In genomic region chr21:38798481-38798882, GRCh38 we compare ENCODE assay signal across 10 cellular contexts. TPM values are rescaled to one million over a fixed set of nuclear protein-coding genes. Genes with fewer than 3 reads are reported as not detected.
DNase-seq lines count a peak whose midpoint lies in the region; ATAC-seq and TF ChIP-seq lines count a peak whose summit lies in the region.
"Had no signal": no experiment of that assay in that cellular context is flagged by ENCODE, and none has a peak within 500 bp of the region (broad histone marks: within the 10 kb centered on the region; RNA-seq: fewer than 3 reads in every experiment).

No MANE protein-coding gene starts in this region.

- DNase-seq in activated naive CD4-positive, alpha-beta T cell treated with anti-CD3 and anti-CD28 coated beads, Interleukin-2, amount 50 U/mL, for 72 hours (ENCODE audit: low spot score in 2 of 2), result peak in 1 of 2 donors; percentile 22
- no peak for DNase-seq in activated naive CD4-positive, alpha-beta T cell treated with Interleukin-2 at 50 U/mL for 16 hours
- peak; percentile 58 for DNase-seq in MG63
- peak; percentile 92 for DNase-seq in mammary epithelial cell
- no peak for DNase-seq in GM10248 (ENCODE audit: extremely low spot score)
- DNase-seq: central memory CD4-positive, alpha-beta T cell; NCI-H524 treated with DMSO at 0.1 percent for 48 hours had no signal

- peak overlapping the region; percentile 64 for H3K4me2 ChIP-seq in mammary epithelial cell (ENCODE audit: insufficient read depth, low read depth, low read length)

- H4K20me1 ChIP-seq in mammary epithelial cell (ENCODE audit: insufficient read depth, low read length), result no peaks in the 10 kb centered on the region

- H3K27me3 Mint-ChIP-seq in stimulated activated memory B cell treated with anti-CD40 and anti-IgM and Interleukin-4, amounts not matched to agents 10 μg/mL and 1 μg/mL and 100 μg/mL, for 72 hours, result peaks cover 77% of the 10 kb centered on the region

- no peaks in the 10 kb centered on the region for H3K27me3 ChIP-seq in MG63
- no peaks in the 10 kb centered on the region for H3K27me3 ChIP-seq in mammary epithelial cell (ENCODE audit: insufficient read depth, low read length)

- 20% methylated on average over 7 of the region's 7 CpGs for WGBS in mammary epithelial cell (ENCODE audit: low coverage, missing lambda C conversion rate)

- POLR2A ChIA-PET in GM10248 (lab: Yijun Ruan, JAX), result no interaction called here

- H3K36me3 ChIP-seq in MG63 (no peaks in the 10 kb centered on the region), mammary epithelial cell (ENCODE audit: insufficient read depth, low read length) (no peaks in the 10 kb centered on the region)

- no TSS peak for BruUV-seq in mammary epithelial cell (replicated peaks; lab: Mats Ljungman, UMichigan)

- dilution Hi-C loops in mammary epithelial cell (cut with HindIII; ENCODE audit: low sequenced_read_pairs), result no loop called here

- no peaks in the 10 kb centered on the region for H3K9me3 Mint-ChIP-seq in activated naive CD4-positive, alpha-beta T cell treated with anti-CD3 and anti-CD28 coated beads, Interleukin-2, amount 50 U/mL, for 72 hours
- H3K9me3 Mint-ChIP-seq in stimulated activated memory B cell treated with anti-CD40 and anti-IgM and Interleukin-4, amounts not matched to agents 10 μg/mL and 1 μg/mL and 100 μg/mL, for 72 hours, result no peaks in the 10 kb centered on the region

- H3K4me1 Mint-ChIP-seq in stimulated activated memory B cell treated with anti-CD40 and anti-IgM and Interleukin-4, amounts not matched to agents 10 μg/mL and 1 μg/mL and 100 μg/mL, for 72 hours, result peaks cover 5% of the 10 kb centered on the region

- CTCF ChIA-PET in mammary epithelial cell (lab: Charles Lee; ENCODE audit: low non-redundant PET), result interaction anchor here (0.8 kb wide), 1 partner anchor 9 kb away, joined by 3 read pairs; no protein-coding TSS in a partner anchor
- CTCF ChIA-PET in GM10248 (lab: Yijun Ruan, JAX), result interaction anchor here (1.2 kb wide), 1 partner anchor 9 kb away, joined by 4 read pairs; no protein-coding TSS in a partner anchor

- in situ Hi-C loops in mammary epithelial cell (cut with MboI; ENCODE audit: low sequenced_read_pairs in 2 of 2), result no loop called here

- peak overlapping the region; percentile 55 for H2AFZ ChIP-seq in mammary epithelial cell (ENCODE audit: low read depth, low read length)

- no peak overlapping the region for H3K4me3 Mint-ChIP-seq in stimulated activated memory B cell treated with anti-CD40 and anti-IgM and Interleukin-4, amounts not matched to agents 10 μg/mL and 1 μg/mL and 100 μg/mL, for 72 hours

- H3K9ac ChIP-seq in mammary epithelial cell (ENCODE audit: insufficient read depth, low read length), result no peak overlapping the region

- peaks cover 44% of the 10 kb centered on the region for H3K4me1 ChIP-seq in mammary epithelial cell (ENCODE audit: insufficient read depth, low read length)

- peak in 1 of 2 donors; percentile 13 for TF ChIP-seq CTCF in mammary epithelial cell (conservative IDR thresholded peaks at IDR 0.05 in 1 of 2, IDR thresholded peaks at IDR 0.05 in 1 of 2; ENCODE audit: extremely low read depth in 1 of 2, insufficient read depth in 1 of 2, low read depth in 1 of 2, low read length in 2 of 2)
- TF ChIP-seq CTCF in GM10248 (IDR thresholded peaks at IDR 0.05; ENCODE audit: control extremely low read depth, extremely low read depth, low read depth, missing control alignments), result no peak

- peak overlapping the region in 1 of 2 donors; percentile 23 for H3K27ac Mint-ChIP-seq in activated naive CD4-positive, alpha-beta T cell treated with anti-CD3 and anti-CD28 coated beads, Interleukin-2, amount 50 U/mL, for 72 hours
- no peak overlapping the region for H3K27ac Mint-ChIP-seq in stimulated activated memory B cell treated with anti-CD40 and anti-IgM and Interleukin-4, amounts not matched to agents 10 μg/mL and 1 μg/mL and 100 μg/mL, for 72 hours

- H3K27ac ChIP-seq in mammary epithelial cell (ENCODE audit: insufficient read depth, low read depth, low read length), result peak overlapping the region; percentile 74

- no peaks in the 10 kb centered on the region for H3K79me2 ChIP-seq in mammary epithelial cell (ENCODE audit: insufficient read depth, low read length)

- intact Hi-C loops in mammary epithelial cell (cut with micrococcal nuclease), result loop anchor here (2.0 kb wide), 1 partner anchor 18 kb away; no protein-coding TSS in a partner anchor

- H3K9me3 ChIP-seq in MG63, result no peaks in the 10 kb centered on the region
- H3K9me3 ChIP-seq in mammary epithelial cell (replicated peaks; ENCODE audit: insufficient read depth, low read length), result no peaks in the 10 kb centered on the region

- H3K4me3 ChIP-seq in MG63, result no peak overlapping the region
- H3K4me3 ChIP-seq in mammary epithelial cell (replicated peaks in 1 of 3; ENCODE audit: insufficient read depth in 1 of 3, low read depth in 2 of 3, low read length in 3 of 3), result no peak overlapping the region

- ATAC-seq in activated naive CD4-positive, alpha-beta T cell treated with anti-CD3 and anti-CD28 coated beads, Interleukin-2, amount 50 U/mL, for 72 hours, result peak; percentile 85 to 87
- ATAC-seq in stimulated activated memory B cell treated with anti-CD40 and anti-IgM and Interleukin-4, amounts not matched to agents 10 μg/mL and 1 μg/mL and 100 μg/mL, for 72 hours, result peak; percentile 67
- ATAC-seq in GM21528 (IDR thresholded peaks at IDR 0.05; ENCODE audit: low FRiP score, unreplicated experiment) (no peak), GM18909 (IDR thresholded peaks at IDR 0.05; ENCODE audit: poor library complexity, unreplicated experiment) (no peak)

- no peaks in the 10 kb centered on the region for H3K36me3 Mint-ChIP-seq in activated naive CD4-positive, alpha-beta T cell treated with anti-CD3 and anti-CD28 coated beads, Interleukin-2, amount 50 U/mL, for 72 hours
- no peaks in the 10 kb centered on the region for H3K36me3 Mint-ChIP-seq in stimulated activated memory B cell treated with anti-CD40 and anti-IgM and Interleukin-4, amounts not matched to agents 10 μg/mL and 1 μg/mL and 100 μg/mL, for 72 hours

RNA-seq across cellular contexts. Expression of gene ETS2, which starts 7.2 kb away (rescaled TPM):
- total RNA-seq in activated naive CD4-positive, alpha-beta T cell treated with anti-CD3 and anti-CD28 coated beads, Interleukin-2, amount 50 U/mL, for 72 hours, result 10 to 100 TPM; 35.8 to 48.3 TPM
- total RNA-seq in MG63 (2014; rRNA removed; shearing (Covaris generic); ENCODE audit: low replicate concordance), result 12.6 and 12.7 TPM in 2 replicates
- 10 to 100 TPM; 60.3 to 62.3 TPM for total RNA-seq in mammary epithelial cell
- 21.9 TPM for polyA plus RNA-seq in mammary epithelial cell
- polyA minus RNA-seq in mammary epithelial cell, result 27.6 TPM

Comparison
In these comparisons a context has a peak if more than half of its experiments do, and no peak if none do; other contexts are left out.
1. ATAC-seq: peak in activated naive CD4-positive, alpha-beta T cell treated with anti-CD3 and anti-CD28 coated beads, Interleukin-2, amount 50 U/mL, for 72 hours (2 of 2) and stimulated activated memory B cell treated with anti-CD40 and anti-IgM and Interleukin-4, amounts not matched to agents 10 μg/mL and 1 μg/mL and 100 μg/mL, for 72 hours (single experiment); none in GM21528 (single experiment) and GM18909 (single experiment).
2. DNase-seq: peak in MG63 (single experiment) and mammary epithelial cell (single experiment); none in activated naive CD4-positive, alpha-beta T cell treated with Interleukin-2 at 50 U/mL for 16 hours (single experiment) and GM10248 (single experiment).